In genomic region chr1:207499573-207499972, GRCh38 we compare ENCODE assay signal across 8 cellular contexts. TPM values are rescaled to one million over a fixed set of nuclear protein-coding genes. Genes with fewer than 3 reads are reported as not detected.
DNase-seq lines count a peak whose midpoint lies in the region; FAIRE-seq and TF ChIP-seq lines count a peak whose summit lies in the region.

No MANE protein-coding gene starts in this region.

- H3K36me3 Mint-ChIP-seq in activated naive CD4-positive, alpha-beta T cell treated with anti-CD3 and anti-CD28 coated beads, Interleukin-2, amount 10 ng/mL, durations not matched to agents 7 days and 5 days: peaks cover 2% of the 10 kb centered on the region

- no peaks in the 10 kb centered on the region for H3K36me3 ChIP-seq in uterus

- peaks cover 13% of the 10 kb centered on the region for H3K4me1 Mint-ChIP-seq in activated naive CD4-positive, alpha-beta T cell treated with anti-CD3 and anti-CD28 coated beads, Interleukin-2, amount 10 ng/mL, durations not matched to agents 7 days and 5 days

- H3K9me3 ChIP-seq in AG04450 (ENCODE audit: control insufficient read depth, insufficient read depth, low read length): no peaks in the 10 kb centered on the region
- no peaks in the 10 kb centered on the region for H3K9me3 ChIP-seq in uterus

- H3K27ac ChIP-seq in AG04450 (ENCODE audit: low read depth, low read length) (no peak overlapping the region), uterus (no peak overlapping the region)

- peaks cover 42% of the 10 kb centered on the region for H3K27me3 Mint-ChIP-seq in activated naive CD4-positive, alpha-beta T cell treated with anti-CD3 and anti-CD28 coated beads, Interleukin-2, amount 10 ng/mL, durations not matched to agents 7 days and 5 days

- H3K4me3 ChIP-seq in AG04450 (ENCODE audit: low read depth, low read length) (no peak overlapping the region), uterus (no peak overlapping the region)

- H3K4me1 ChIP-seq in uterus: no peaks in the 10 kb centered on the region

- H3K9me3 Mint-ChIP-seq in activated naive CD4-positive, alpha-beta T cell treated with anti-CD3 and anti-CD28 coated beads, Interleukin-2, amount 10 ng/mL, durations not matched to agents 7 days and 5 days: no peaks in the 10 kb centered on the region

- CTCF ChIA-PET in AG04450 (lab: Charles Lee): interaction anchor here (0.5 to 2.6 kb wide), 40 partner anchors 11 to 1842 kb away, joined by 3 to 18 read pairs (median 3); partner anchors contain the start of gene EIF2D
- CTCF ChIA-PET in activated naive CD4-positive, alpha-beta T cell treated with anti-CD3 and anti-CD28 coated beads, Interleukin-2, amount 10 ng/mL, durations not matched to agents 7 days and 5 days (lab: Charles Lee): interaction anchor here (0.8 to 4.3 kb wide), 16 partner anchors 10 to 587 kb away, joined by 3 to 29 read pairs (median 5); no protein-coding TSS in a partner anchor

- H3K27ac Mint-ChIP-seq in activated naive CD4-positive, alpha-beta T cell treated with anti-CD3 and anti-CD28 coated beads, Interleukin-2, amount 10 ng/mL, durations not matched to agents 7 days and 5 days: no peak overlapping the region

- intact Hi-C loops in posterior cingulate gyrus (cut with DNase I) (loop anchor here (2.0 to 5.0 kb wide), 3 partner anchors 415 to 867 kb away; partner anchors contain the start of genes PFKFB2 and YOD1), uterus (cut with DNase I; ENCODE audit: low total_unique reads) (no loop called here)

- no peak for TF ChIP-seq POLR2A in uterus (IDR thresholded peaks at IDR 0.05)

- peak; percentile 76 for TF ChIP-seq CTCF in AG04450 (IDR thresholded peaks at IDR 0.05; ENCODE audit: low read depth, low read length)
- peak; percentile 33 to 60 (median 49) for TF ChIP-seq CTCF in uterus (IDR thresholded peaks at IDR 0.05)

- peak; percentile 10 for DNase-seq in AG04450 (ENCODE audit: low read depth, low spot score)
- DNase-seq in GM19239 (ENCODE audit: insufficient read length, low spot score): no peak
- DNase-seq in NCI-H128 (lab: John Stamatoyannopoulos, UW; ENCODE audit: unreplicated experiment): peak; percentile 56
- DNase-seq in SKM-1 (lab: John Stamatoyannopoulos, UW; ENCODE audit: unreplicated experiment): peak; percentile 76
- DNase-seq in activated naive CD4-positive, alpha-beta T cell treated with anti-CD3 and anti-CD28 coated beads, Interleukin-2, amount 10 ng/mL, durations not matched to agents 7 days and 5 days: peak; percentile 84
- peak; percentile 72 for DNase-seq in glomerular visceral epithelial cell (ENCODE audit: extremely low spot score)
- DNase-seq in posterior cingulate gyrus: peak; percentile 39 to 96 (median 72)
- peak; percentile 19 to 39 for DNase-seq in uterus

- peak; percentile 97 for FAIRE-seq in GM19239 (lab: Jason Lieb, UNC)

- POLR2A ChIA-PET in AG04450 (lab: Yijun Ruan, JAX): interaction anchor here (1.3 kb wide), 1 partner anchor 178 kb away, joined by 3 read pairs; the partner anchor contains the start of gene CD55

- H3K4me3 Mint-ChIP-seq in activated naive CD4-positive, alpha-beta T cell treated with anti-CD3 and anti-CD28 coated beads, Interleukin-2, amount 10 ng/mL, durations not matched to agents 7 days and 5 days: no peak overlapping the region

- H3K27me3 ChIP-seq in AG04450 (ENCODE audit: control insufficient read depth, insufficient read depth, low read length) (peaks cover 16% of the 10 kb centered on the region), uterus (peaks cover 0 to 19% of the 10 kb centered on the region in 2 donors)

RNA-seq across cellular contexts. Expression of gene CR1, which starts 3.6 kb away (rescaled TPM):
- polyA plus RNA-seq in AG04450 (2011; rRNA removed): not detected in 2 replicates
- not detected in 2 replicates for polyA minus RNA-seq in AG04450 (2011; rRNA and poly(A)+ RNA removed)
- total RNA-seq in uterus: 1 to 10 TPM; 1.8 to 3.7 (median 2.5) TPM

RNA-seq across cellular contexts. Expression of gene CR2, which starts 45.4 kb away (rescaled TPM):
- polyA plus RNA-seq in AG04450 (2011; rRNA removed): not detected in 2 replicates
- polyA minus RNA-seq in AG04450 (2011; rRNA and poly(A)+ RNA removed): not detected in 2 replicates
- total RNA-seq in uterus: under 1 TPM in 1 of 4 donors, not detected in 3; 0.28 TPM
